Comparison of ENCODE assay signal across 1 cellular context in genomic region chr2:64751286-64752260, GRCh38.
A peak's percentile ranks its signal among the peaks of the same experiment; 100 is the strongest.
TF ChIP-seq lines count a peak whose summit lies in the region.

No MANE protein-coding gene starts in this region.

TF ChIP-seq in HepG2, 621 proteins besides CTCF, POLR2A, EP300 and RAD21 (continued from another document and continues in another):
- TF ChIP-seq, protein P1, sequence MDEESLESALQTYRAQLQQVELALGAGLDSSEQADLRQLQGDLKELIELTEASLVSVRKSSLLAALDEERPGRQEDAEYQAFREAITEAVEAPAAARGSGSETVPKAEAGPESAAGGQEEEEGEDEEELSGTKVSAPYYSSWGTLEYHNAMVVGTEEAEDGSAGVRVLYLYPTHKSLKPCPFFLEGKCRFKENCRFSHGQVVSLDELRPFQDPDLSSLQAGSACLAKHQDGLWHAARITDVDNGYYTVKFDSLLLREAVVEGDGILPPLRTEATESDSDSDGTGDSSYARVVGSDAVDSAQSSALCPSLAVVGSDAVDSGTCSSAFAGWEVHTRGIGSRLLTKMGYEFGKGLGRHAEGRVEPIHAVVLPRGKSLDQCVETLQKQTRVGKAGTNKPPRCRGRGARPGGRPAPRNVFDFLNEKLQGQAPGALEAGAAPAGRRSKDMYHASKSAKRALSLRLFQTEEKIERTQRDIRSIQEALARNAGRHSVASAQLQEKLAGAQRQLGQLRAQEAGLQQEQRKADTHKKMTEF (CRISPR knock-in tag; IDR thresholded peaks at IDR 0.05), result peak; percentile 92
- TF ChIP-seq, protein P2, sequence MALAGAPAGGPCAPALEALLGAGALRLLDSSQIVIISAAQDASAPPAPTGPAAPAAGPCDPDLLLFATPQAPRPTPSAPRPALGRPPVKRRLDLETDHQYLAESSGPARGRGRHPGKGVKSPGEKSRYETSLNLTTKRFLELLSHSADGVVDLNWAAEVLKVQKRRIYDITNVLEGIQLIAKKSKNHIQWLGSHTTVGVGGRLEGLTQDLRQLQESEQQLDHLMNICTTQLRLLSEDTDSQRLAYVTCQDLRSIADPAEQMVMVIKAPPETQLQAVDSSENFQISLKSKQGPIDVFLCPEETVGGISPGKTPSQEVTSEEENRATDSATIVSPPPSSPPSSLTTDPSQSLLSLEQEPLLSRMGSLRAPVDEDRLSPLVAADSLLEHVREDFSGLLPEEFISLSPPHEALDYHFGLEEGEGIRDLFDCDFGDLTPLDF (CRISPR knock-in tag; IDR thresholded peaks at IDR 0.05), result 0 out of 2 replicates have a peak, but pooled peaks have one; percentile 30
- no peak for TF ChIP-seq HNF4A (CRISPR knock-in tag; IDR thresholded peaks at IDR 0.05)
- TF ChIP-seq NFIB (CRISPR knock-in tag; IDR thresholded peaks at IDR 0.05; ENCODE audit: borderline replicate concordance), result no peak
- no peak for TF ChIP-seq CEBPG (CRISPR knock-in tag; IDR thresholded peaks at IDR 0.05)
- TF ChIP-seq ZNF646 (CRISPR knock-in tag; IDR thresholded peaks at IDR 0.05), result no peak
- peak; percentile 47; the same call in 1 of the 2 replicates for TF ChIP-seq ZNF570 (CRISPR knock-in tag; IDR thresholded peaks at IDR 0.05; ENCODE audit: borderline replicate concordance)
- TF ChIP-seq MXD1 (CRISPR knock-in tag; IDR thresholded peaks at IDR 0.05), result peak; percentile 64; the same call in 1 of the 2 replicates
- peak; percentile 24; the same call in 1 of the 2 replicates for TF ChIP-seq ZNF124 (CRISPR knock-in tag; IDR thresholded peaks at IDR 0.05)
- TF ChIP-seq ZFY (CRISPR knock-in tag; IDR thresholded peaks at IDR 0.05), result peak; percentile 65; the same call in 1 of the 2 replicates
- TF ChIP-seq PAX8 (CRISPR knock-in tag; IDR thresholded peaks at IDR 0.05; ENCODE audit: borderline replicate concordance), result peak; percentile 93; the same call in 1 of the 2 replicates
- peak; percentile 82 for TF ChIP-seq AHR (CRISPR knock-in tag; IDR thresholded peaks at IDR 0.05)
- TF ChIP-seq IKZF5 (CRISPR knock-in tag; IDR thresholded peaks at IDR 0.05), result peak; percentile 75; the same call in 1 of the 2 replicates
- no peak for TF ChIP-seq SIX1 (CRISPR knock-in tag; IDR thresholded peaks at IDR 0.05; ENCODE audit: borderline replicate concordance)
- no peak for TF ChIP-seq ZNF644 (CRISPR knock-in tag; IDR thresholded peaks at IDR 0.05; ENCODE audit: low read depth)
- no peak; the same call in 1 of the 2 replicates for TF ChIP-seq KMT2A (CRISPR knock-in tag; IDR thresholded peaks at IDR 0.05)
- no peak for TF ChIP-seq NR3C1 (CRISPR knock-in tag; IDR thresholded peaks at IDR 0.05)
- TF ChIP-seq, protein P3, sequence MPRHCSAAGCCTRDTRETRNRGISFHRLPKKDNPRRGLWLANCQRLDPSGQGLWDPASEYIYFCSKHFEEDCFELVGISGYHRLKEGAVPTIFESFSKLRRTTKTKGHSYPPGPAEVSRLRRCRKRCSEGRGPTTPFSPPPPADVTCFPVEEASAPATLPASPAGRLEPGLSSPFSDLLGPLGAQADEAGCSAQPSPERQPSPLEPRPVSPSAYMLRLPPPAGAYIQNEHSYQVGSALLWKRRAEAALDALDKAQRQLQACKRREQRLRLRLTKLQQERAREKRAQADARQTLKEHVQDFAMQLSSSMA (CRISPR knock-in tag; IDR thresholded peaks at IDR 0.05), result no peak; the same call in 1 of the 2 replicates
- no peak for TF ChIP-seq PHF20 (CRISPR knock-in tag; IDR thresholded peaks at IDR 0.05)
- TF ChIP-seq ARNTL (CRISPR knock-in tag; IDR thresholded peaks at IDR 0.05), result peak; percentile 95
- TF ChIP-seq MTF1 (CRISPR knock-in tag; IDR thresholded peaks at IDR 0.05), result no peak
- peak; percentile 75; the same call in 1 of the 2 replicates for TF ChIP-seq ARID4A (CRISPR knock-in tag; IDR thresholded peaks at IDR 0.05; ENCODE audit: borderline replicate concordance)
- no peak for TF ChIP-seq CEBPZ (IDR thresholded peaks at IDR 0.05; ENCODE audit: low read length)
- TF ChIP-seq MIER3 (CRISPR knock-in tag; IDR thresholded peaks at IDR 0.05; ENCODE audit: borderline replicate concordance), result no peak; the same call in 1 of the 2 replicates
- peak; percentile 89; the same call in 1 of the 2 replicates for TF ChIP-seq ARHGAP35 (CRISPR knock-in tag; IDR thresholded peaks at IDR 0.05; ENCODE audit: borderline replicate concordance)
- TF ChIP-seq SMAD3 (CRISPR knock-in tag; IDR thresholded peaks at IDR 0.05), result peak; percentile 59
- no peak; the same call in 1 of the 2 replicates for TF ChIP-seq ZNF335 (CRISPR knock-in tag; IDR thresholded peaks at IDR 0.05)
- TF ChIP-seq ZNF546 (CRISPR knock-in tag; conservative IDR thresholded peaks at IDR 0.05), result peak; percentile 54
- 0 out of 2 replicates have a peak, but pooled peaks have one; percentile 33 for TF ChIP-seq ZNF44 (CRISPR knock-in tag; IDR thresholded peaks at IDR 0.05)
- no peak for TF ChIP-seq ZNF598 (CRISPR knock-in tag; IDR thresholded peaks at IDR 0.05; ENCODE audit: borderline replicate concordance)
- no peak for TF ChIP-seq GZF1 (CRISPR knock-in tag; IDR thresholded peaks at IDR 0.05)
- TF ChIP-seq CSRNP2 (CRISPR knock-in tag; conservative IDR thresholded peaks at IDR 0.05; ENCODE audit: low read depth), result no peak
- TF ChIP-seq ZMYM2 (CRISPR knock-in tag; IDR thresholded peaks at IDR 0.05), result peak; percentile 44; the same call in 1 of the 2 replicates
- TF ChIP-seq, protein P4, sequence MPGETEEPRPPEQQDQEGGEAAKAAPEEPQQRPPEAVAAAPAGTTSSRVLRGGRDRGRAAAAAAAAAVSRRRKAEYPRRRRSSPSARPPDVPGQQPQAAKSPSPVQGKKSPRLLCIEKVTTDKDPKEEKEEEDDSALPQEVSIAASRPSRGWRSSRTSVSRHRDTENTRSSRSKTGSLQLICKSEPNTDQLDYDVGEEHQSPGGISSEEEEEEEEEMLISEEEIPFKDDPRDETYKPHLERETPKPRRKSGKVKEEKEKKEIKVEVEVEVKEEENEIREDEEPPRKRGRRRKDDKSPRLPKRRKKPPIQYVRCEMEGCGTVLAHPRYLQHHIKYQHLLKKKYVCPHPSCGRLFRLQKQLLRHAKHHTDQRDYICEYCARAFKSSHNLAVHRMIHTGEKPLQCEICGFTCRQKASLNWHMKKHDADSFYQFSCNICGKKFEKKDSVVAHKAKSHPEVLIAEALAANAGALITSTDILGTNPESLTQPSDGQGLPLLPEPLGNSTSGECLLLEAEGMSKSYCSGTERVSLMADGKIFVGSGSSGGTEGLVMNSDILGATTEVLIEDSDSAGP (CRISPR knock-in tag; IDR thresholded peaks at IDR 0.05; ENCODE audit: borderline replicate concordance), result peak; percentile 81
- TF ChIP-seq MIER2 (CRISPR knock-in tag; IDR thresholded peaks at IDR 0.05), result no peak
